Comparison of ENCODE assay signal across 8 cellular contexts in the genomic region with DNA sequence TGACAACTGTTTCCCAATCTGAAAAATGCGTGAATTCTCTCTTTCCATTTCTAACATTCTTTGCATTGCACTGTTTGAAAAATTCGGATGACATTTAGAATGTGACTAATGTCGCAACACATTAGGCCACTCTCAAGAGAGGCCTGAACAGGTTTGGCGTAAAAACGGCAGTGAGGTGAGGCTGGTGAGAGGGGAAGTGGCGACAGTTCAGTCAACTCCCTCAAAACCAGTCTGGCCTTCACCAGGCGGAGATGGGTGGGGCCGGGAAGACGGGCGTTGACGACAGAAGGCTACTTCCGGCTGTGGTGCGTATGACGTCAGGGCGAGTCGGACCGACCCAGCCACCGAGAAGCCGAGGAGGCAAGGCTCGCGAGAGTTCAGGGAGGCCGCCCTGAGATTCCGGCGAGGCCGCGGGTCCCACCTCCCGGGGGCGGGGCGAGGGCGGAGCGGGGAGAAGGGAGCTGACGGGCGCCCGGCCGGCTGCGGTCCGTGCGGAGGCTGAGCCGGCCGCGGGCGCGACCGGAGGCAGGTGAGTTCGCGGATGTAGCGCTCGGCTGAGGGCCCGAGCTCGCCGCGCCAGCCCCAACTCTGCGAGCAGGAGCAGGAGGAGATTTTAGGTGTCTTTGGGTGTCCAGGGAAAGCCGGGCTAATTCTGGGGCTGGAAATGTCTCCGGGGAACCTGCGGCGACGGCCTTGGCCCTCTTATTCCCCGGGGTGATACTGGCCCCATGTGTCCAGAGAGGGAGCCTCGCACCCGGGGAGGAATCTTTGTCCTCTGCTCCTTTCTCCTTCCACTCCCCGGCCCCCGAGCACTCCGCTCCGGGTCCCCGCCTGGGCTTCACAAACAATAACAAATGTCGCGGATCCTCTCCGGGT. TPM values are rescaled to one million over a fixed set of nuclear protein-coding genes. Genes with fewer than 3 reads are reported as not detected.
A peak's percentile ranks its signal among the peaks of the same experiment; 100 is the strongest.
DNase-seq lines count a peak whose midpoint lies in the region; ATAC-seq, FAIRE-seq and TF ChIP-seq lines count a peak whose summit lies in the region.

A gene (plus strand): TSS at position 483 of the 876 bp plus-strand sequence. CDS start 53,435 bp downstream, outside the sequence.

- peak within 1 kb of the TSS; percentile 84 for H3K4me3 ChIP-seq in NT2/D1 (ENCODE audit: insufficient read length, low read depth)
- H3K4me3 ChIP-seq in mesodermal cell (ENCODE audit: extremely low read depth, insufficient read depth, low read length, poor library complexity, severe bottlenecking): peak within 1 kb of the TSS; percentile 80

- intact Hi-C loops in Calu3 (cut with micrococcal nuclease; ENCODE audit: unreplicated experiment): loop anchor here (2.0 to 10.0 kb wide), 2 partner anchors 63 to 99 kb away; no protein-coding TSS in a partner anchor

- H3K4me1 ChIP-seq in NT2/D1 (ENCODE audit: insufficient read depth, insufficient read length): no peaks in the 10 kb centered on the region
- H3K4me1 ChIP-seq in mesodermal cell (ENCODE audit: control insufficient read depth, insufficient read depth, low read length, poor library complexity, severe bottlenecking): no peaks in the 10 kb centered on the region

- H3K27me3 ChIP-seq in NT2/D1 (ENCODE audit: insufficient read depth, insufficient read length): peaks cover 3% of the 10 kb centered on the region

- peak; percentile 99 for DNase-seq in Calu3
- DNase-seq in HTR-8/SVneo (ENCODE audit: insufficient read length, low spot score): peak; percentile 98
- DNase-seq in NT2/D1 (ENCODE audit: low read depth, low spot score): peak; percentile 100
- DNase-seq in activated CD8-positive, alpha-beta memory T cell treated with anti-CD3 and anti-CD28 coated beads, Interleukin-2, amount 50 U/mL, for 24 hours (ENCODE audit: extremely low read depth): peak; percentile 90
- peak; percentile 94 to 95 for DNase-seq in stimulated activated CD8-positive, alpha-beta memory T cell treated with anti-CD3 and anti-CD28 coated beads, Interleukin-15, amount 100 ng/mL, for 4 hours (ENCODE audit: low read depth in 2 of 2)

- CTCF ChIA-PET in Calu3 (lab: Charles Lee): interaction anchor here (0.9 to 2.1 kb wide), 3 partner anchors 62 to 228 kb away, joined by 4 to 10 read pairs (median 9); no protein-coding TSS in a partner anchor

- 10 to 11% methylated on average over 60 to 65 of the region's 69 CpGs for WGBS in mesodermal cell (ENCODE audit: insufficient coverage in 2 of 2), 2 experiments

- peak within 1 kb of the TSS; percentile 95 for H3K4me3 Mint-ChIP-seq in Calu3 (ENCODE audit: low read depth, unreplicated experiment)

- peak; percentile 99 for FAIRE-seq in HTR-8/SVneo (lab: Jason Lieb, UNC)

- peaks cover 16% of the 10 kb centered on the region for H3K4me1 Mint-ChIP-seq in Calu3 (ENCODE audit: low read depth, unreplicated experiment)

- H3K9me3 ChIP-seq in NT2/D1 (ENCODE audit: insufficient read depth, low read length) (peaks cover 13% of the 10 kb centered on the region; the same call in 1 of the 2 replicates), mesodermal cell (ENCODE audit: control insufficient read depth, low read length) (peaks cover 7% of the 10 kb centered on the region)

- TF ChIP-seq CTCF in Calu3 (IDR thresholded peaks at IDR 0.05; ENCODE audit: unreplicated experiment): no peak

- peak within 1 kb of the TSS; percentile 88 for H3K9ac ChIP-seq in NT2/D1 (ENCODE audit: insufficient read length, low read depth)

- BruUV-seq in Calu3 (replicated peaks; lab: Mats Ljungman, UMichigan): no TSS peak

- H3K9me3 Mint-ChIP-seq in Calu3 (ENCODE audit: low read depth, unreplicated experiment): no peaks in the 10 kb centered on the region

- peak within 1 kb of the TSS; percentile 68 for H3K27ac ChIP-seq in mesodermal cell (ENCODE audit: low read depth, low read length, severe bottlenecking)

- peaks cover 21% of the 10 kb centered on the region for H3K36me3 Mint-ChIP-seq in Calu3 (ENCODE audit: insufficient read depth, unreplicated experiment)

- in situ Hi-C loops in endometrial microvascular endothelial cells (cut with HindIII; ENCODE audit: inconsistent ontology term, low pct_unique_long_range_greater_than_20kb, low sequenced_read_pairs): no loop called here

- peak; percentile 86 for ATAC-seq in GM21367 (IDR thresholded peaks at IDR 0.05; ENCODE audit: unreplicated experiment)

- H3K27me3 Mint-ChIP-seq in Calu3 (ENCODE audit: unreplicated experiment): no peaks in the 10 kb centered on the region

- H3K36me3 ChIP-seq in NT2/D1 (ENCODE audit: insufficient read depth, insufficient read length, low read length) (no peaks in the 10 kb centered on the region), mesodermal cell (ENCODE audit: control insufficient read depth, insufficient read depth, low read length) (peaks cover 5% of the 10 kb centered on the region)

- peak within 1 kb of the TSS; percentile 84 for H3K27ac Mint-ChIP-seq in Calu3 (ENCODE audit: unreplicated experiment)

RNA-seq across cellular contexts. Expression of the gene that starts here (rescaled TPM):
- total RNA-seq in Calu3 (2022): 24.6 and 30.3 TPM in 2 replicates
- total RNA-seq in endometrial microvascular endothelial cells (ENCODE audit: inconsistent ontology term): 20.3 TPM
- 39.6 TPM for polyA plus RNA-seq in mesodermal cell (2013, experiment 1 of 2)
- 29.8 TPM for polyA plus RNA-seq in mesodermal cell (2013, experiment 2 of 2)

Comparison
In these comparisons a context has a peak if more than half of its experiments do, and no peak if none do; other contexts are left out.
1. Peak in every context shown above with its lines: DNase-seq, ATAC-seq, H3K4me3 ChIP-seq and H3K27ac ChIP-seq.